Comparison of ENCODE assay signal across 14 cellular contexts in the genomic region with DNA sequence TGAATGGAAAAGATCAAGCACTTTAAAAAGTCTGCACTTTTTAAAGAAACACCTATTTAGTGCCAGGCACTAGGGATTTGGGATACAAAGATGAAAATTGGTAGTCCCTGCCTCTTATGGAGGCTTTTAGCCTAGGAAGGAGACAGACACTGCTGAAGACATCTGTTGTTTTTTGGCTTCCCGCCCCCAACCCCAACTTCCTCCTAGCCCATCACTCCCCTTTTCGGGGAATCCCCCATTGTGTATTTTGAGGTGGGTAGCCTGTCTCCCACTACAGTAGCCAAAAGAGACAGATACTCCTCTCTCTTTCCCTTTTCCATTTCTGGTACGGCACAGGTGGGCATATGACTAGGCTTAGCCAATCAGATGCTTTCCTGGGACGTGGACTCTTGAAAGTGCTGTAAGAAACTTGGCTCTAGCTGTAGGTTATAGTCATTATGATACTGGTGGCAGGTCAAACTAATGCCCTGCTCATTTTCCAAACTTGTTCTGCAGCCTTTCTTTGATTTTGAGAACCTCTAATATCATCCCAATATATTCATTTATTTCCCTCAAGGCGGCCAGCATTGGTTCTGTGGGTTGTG.
A peak's percentile ranks its signal among the peaks of the same experiment; 100 is the strongest.
DNase-seq lines count a peak whose midpoint lies in the region; ATAC-seq and TF ChIP-seq lines count a peak whose summit lies in the region.
"Had no signal": no experiment of that assay in that cellular context is flagged by ENCODE, and none has a peak within 500 bp of the region (broad histone marks: within the 10 kb centered on the region; RNA-seq: fewer than 3 reads in every experiment).

No MANE protein-coding gene starts in this region.

- DNase-seq in central memory CD4-positive, alpha-beta T cell: peak; percentile 9
- DNase-seq in DMS79 (lab: John Stamatoyannopoulos, UW): no peak
- no peak for DNase-seq in Calu3
- DNase-seq in activated T-cell treated with anti-CD3 and anti-CD28 coated beads, Interleukin-2, amount 50 U/mL, for 1 hour: no peak
- no peak for DNase-seq in SIG-M5 (lab: John Stamatoyannopoulos, UW)
- DNase-seq: CD4-positive, CD25-positive, alpha-beta regulatory T cell; NCI-H2081; psoas muscle; testis had no signal

- TF ChIP-seq CTCF in Calu3 (IDR thresholded peaks at IDR 0.05; ENCODE audit: unreplicated experiment): no peak

- peak; percentile 74 for ATAC-seq in GM18511 (IDR thresholded peaks at IDR 0.05; ENCODE audit: unreplicated experiment)
- peak; percentile 54 for ATAC-seq in GM21526 (IDR thresholded peaks at IDR 0.05; ENCODE audit: low FRiP score, unreplicated experiment)
- ATAC-seq in HG03159 (IDR thresholded peaks at IDR 0.05; ENCODE audit: unreplicated experiment): peak; percentile 73
- ATAC-seq: psoas muscle had no signal

- peaks cover 11% of the 10 kb centered on the region for H3K4me1 Mint-ChIP-seq in Calu3 (ENCODE audit: low read depth, unreplicated experiment)

- intact Hi-C loops in Calu3 (cut with micrococcal nuclease; ENCODE audit: unreplicated experiment): no loop called here

- no peaks in the 10 kb centered on the region for H3K9me3 Mint-ChIP-seq in Calu3 (ENCODE audit: low read depth, unreplicated experiment)

- H3K4me3 Mint-ChIP-seq in Calu3 (ENCODE audit: low read depth, unreplicated experiment): no peak overlapping the region
- H3K4me3 Mint-ChIP-seq: T-helper 1 cell treated with Interleukin-12 subunit alpha and Interleukin-12 subunit beta and Interleukin-4 antibody, amounts not matched to agents 30 μg/mL and 1 μg/mL, for 36 hours had no signal

- CTCF ChIA-PET in Calu3 (lab: Charles Lee): no interaction called here

- H3K27ac Mint-ChIP-seq in Calu3 (ENCODE audit: unreplicated experiment): no peak overlapping the region
- H3K27ac Mint-ChIP-seq: CD4-positive, CD25-positive, alpha-beta regulatory T cell; T-helper 1 cell treated with Interleukin-12 subunit alpha and Interleukin-12 subunit beta and Interleukin-4 antibody, amounts not matched to agents 30 μg/mL and 1 μg/mL, for 36 hours had no signal

- H3K27me3 Mint-ChIP-seq in Calu3 (ENCODE audit: unreplicated experiment): no peaks in the 10 kb centered on the region
- H3K27me3 Mint-ChIP-seq: CD4-positive, CD25-positive, alpha-beta regulatory T cell had no signal

- H3K36me3 Mint-ChIP-seq in Calu3 (ENCODE audit: insufficient read depth, unreplicated experiment): no peaks in the 10 kb centered on the region
- H3K36me3 Mint-ChIP-seq: CD4-positive, CD25-positive, alpha-beta regulatory T cell; IgD-negative memory B cell had no signal

- BruUV-seq in Calu3 (replicated peaks; lab: Mats Ljungman, UMichigan): no TSS peak
